9 cellular contexts compared by ENCODE assay signal in genomic region chr14:21241218-21241819, GRCh38. TPM values are rescaled to one million over a fixed set of nuclear protein-coding genes. Genes with fewer than 3 reads are reported as not detected.
DNase-seq lines count a peak whose midpoint lies in the region; ATAC-seq and TF ChIP-seq lines count a peak whose summit lies in the region.
"Had no signal": no experiment of that assay in that cellular context is flagged by ENCODE, and none has a peak within 500 bp of the region (broad histone marks: within the 10 kb centered on the region; RNA-seq: fewer than 3 reads in every experiment).

No MANE protein-coding gene starts in this region.

- H4K20me1 ChIP-seq in DOHH2 (ENCODE audit: control insufficient read depth, insufficient read depth, low read depth, low read length): peaks cover 66% of the 10 kb centered on the region
- H4K20me1 ChIP-seq in mammary epithelial cell (ENCODE audit: insufficient read depth, low read length): peaks cover 34% of the 10 kb centered on the region

- no peaks in the 10 kb centered on the region for H3K27me3 Mint-ChIP-seq in nephron (ENCODE audit: low read depth)

- intact Hi-C loops in mammary epithelial cell (cut with micrococcal nuclease): no loop called here

- H2AFZ ChIP-seq in mammary epithelial cell (ENCODE audit: low read depth, low read length): no peak overlapping the region

- H3K79me2 ChIP-seq in DOHH2 (ENCODE audit: control insufficient read depth, low read length) (peaks cover 100% of the 10 kb centered on the region), mammary epithelial cell (ENCODE audit: insufficient read depth, low read length) (peaks cover 100% of the 10 kb centered on the region)

- H3K4me2 ChIP-seq in DOHH2 (ENCODE audit: low read length): no peak overlapping the region
- H3K4me2 ChIP-seq in mammary epithelial cell (ENCODE audit: insufficient read depth, low read depth, low read length): no peak overlapping the region

- WGBS in mammary epithelial cell (ENCODE audit: low coverage, missing lambda C conversion rate): 91% methylated on average over 1 of the region's 1 CpG

- H3K9me3 ChIP-seq in DOHH2 (ENCODE audit: control insufficient read depth, insufficient read depth, low read length) (no peaks in the 10 kb centered on the region), mammary epithelial cell (replicated peaks; ENCODE audit: insufficient read depth, low read length) (no peaks in the 10 kb centered on the region)

- BruUV-seq in mammary epithelial cell (replicated peaks; lab: Mats Ljungman, UMichigan): no TSS peak

- no peak overlapping the region for H3K4me3 ChIP-seq in DOHH2 (ENCODE audit: low read length)
- no peak overlapping the region for H3K4me3 ChIP-seq in LNCaP clone FGC (ENCODE audit: low read depth, low read length)
- H3K4me3 ChIP-seq in mammary epithelial cell (replicated peaks in 1 of 3; ENCODE audit: insufficient read depth in 1 of 3, low read depth in 2 of 3, low read length in 3 of 3): no peak overlapping the region

- H3K36me3 ChIP-seq in DOHH2 (ENCODE audit: control insufficient read depth, low read length) (peaks cover 98% of the 10 kb centered on the region), mammary epithelial cell (ENCODE audit: insufficient read depth, low read length) (peaks cover 52% of the 10 kb centered on the region)

- H3K4me1 ChIP-seq in DOHH2 (ENCODE audit: control insufficient read depth, low read length) (0 out of 2 replicates have a peak, but pooled peaks cover 3% of the 10 kb centered on the region), mammary epithelial cell (ENCODE audit: insufficient read depth, low read length) (no peaks in the 10 kb centered on the region)

- peak overlapping the region in 2 of 3 experiments; percentile 7 to 37 for H3K27ac Mint-ChIP-seq in nephron

- H3K4me3 Mint-ChIP-seq in nephron: no peak overlapping the region

- H3K27ac ChIP-seq in DOHH2 (ENCODE audit: low read depth, low read length) (no peak overlapping the region), mammary epithelial cell (ENCODE audit: insufficient read depth, low read depth, low read length) (no peak overlapping the region)

- DNase-seq in LNCaP clone FGC (ENCODE audit: low read depth) (no peak), mammary epithelial cell (no peak), NCI-H1048 (lab: John Stamatoyannopoulos, UW) (no peak)
- DNase-seq: activated CD4-positive, alpha-beta T cell treated with anti-CD3 and anti-CD28 coated beads for 4 hours had no signal

- peaks cover 6% of the 10 kb centered on the region for H3K4me1 Mint-ChIP-seq in nephron

- H3K9ac ChIP-seq in mammary epithelial cell (ENCODE audit: insufficient read depth, low read length): no peak overlapping the region

- peak; percentile 52 for TF ChIP-seq CTCF in DOHH2 (IDR thresholded peaks at IDR 0.05; ENCODE audit: low read depth, low read length, poor library complexity, severe bottlenecking)
- peak; percentile 28; the same call in 1 of the 2 replicates for TF ChIP-seq CTCF in LNCaP clone FGC (IDR thresholded peaks at IDR 0.05; ENCODE audit: control insufficient read depth, extremely low read depth, insufficient read depth)
- peak; percentile 14 to 32 for TF ChIP-seq CTCF in mammary epithelial cell (conservative IDR thresholded peaks at IDR 0.05 in 1 of 2, IDR thresholded peaks at IDR 0.05 in 1 of 2; ENCODE audit: extremely low read depth in 1 of 2, insufficient read depth in 1 of 2, low read depth in 1 of 2, low read length in 2 of 2)
- peak; percentile 25 to 46 (median 42) for TF ChIP-seq CTCF in nephron (IDR thresholded peaks at IDR 0.05; ENCODE audit: unreplicated experiment in 3 of 3)

- H3K9me2 ChIP-seq in DOHH2 (replicated peaks; ENCODE audit: control insufficient read depth, low read length): no peaks in the 10 kb centered on the region

- CTCF ChIA-PET in mammary epithelial cell (lab: Charles Lee; ENCODE audit: low non-redundant PET): no interaction called here

- peaks cover 84% of the 10 kb centered on the region for H3F3A ChIP-seq in DOHH2 (ENCODE audit: control insufficient read depth, insufficient read depth)

- no peaks in the 10 kb centered on the region for H3K9me3 Mint-ChIP-seq in nephron

- H3K27me3 ChIP-seq in DOHH2 (ENCODE audit: control insufficient read depth, low read length): no peaks in the 10 kb centered on the region
- H3K27me3 ChIP-seq in mammary epithelial cell (ENCODE audit: insufficient read depth, low read length): no peaks in the 10 kb centered on the region

- H3K36me3 Mint-ChIP-seq in nephron (ENCODE audit: low read depth): peaks cover 61% of the 10 kb centered on the region

- ATAC-seq in GM19351 (IDR thresholded peaks at IDR 0.05; ENCODE audit: unreplicated experiment) (no peak), HG03439 (IDR thresholded peaks at IDR 0.05; ENCODE audit: unreplicated experiment) (no peak), GM21390 (IDR thresholded peaks at IDR 0.05; ENCODE audit: unreplicated experiment) (no peak)

- dilution Hi-C loops in mammary epithelial cell (cut with HindIII; ENCODE audit: low sequenced_read_pairs): no loop called here

- in situ Hi-C loops in mammary epithelial cell (cut with MboI; ENCODE audit: low sequenced_read_pairs in 2 of 2): no loop called here

RNA-seq across cellular contexts. Expression of gene HNRNPC, which starts 27.9 kb away (rescaled TPM):
- 100 to 1,000 TPM; 471 to 576 TPM for total RNA-seq in mammary epithelial cell
- polyA plus RNA-seq in mammary epithelial cell: 484 TPM
- polyA minus RNA-seq in mammary epithelial cell: 552 TPM

RNA-seq across cellular contexts. Expression of gene RPGRIP1, which starts 38.6 kb away (rescaled TPM):
- total RNA-seq in mammary epithelial cell: under 1 TPM in 1 of 2 donors, not detected in 1; under 0.01 TPM
- not detected for polyA plus RNA-seq in mammary epithelial cell
- polyA minus RNA-seq in mammary epithelial cell: not detected
